27 cellular contexts compared by ENCODE assay signal in genomic region chr1:4510276-4510691, GRCh38.
"Had no signal": no experiment of that assay in that cellular context is flagged by ENCODE, and none has a peak within 500 bp of the region (broad histone marks: within the 10 kb centered on the region; RNA-seq: fewer than 3 reads in every experiment).

No MANE protein-coding gene starts in this region.

- H3K9me3 ChIP-seq: adrenal gland, esophagus muscularis mucosa, heart right ventricle, sigmoid colon, stomach, suprapubic skin, tibial artery, upper lobe of right lung had no signal

- H3K36me3 ChIP-seq: adrenal gland, esophagus muscularis mucosa, heart right ventricle, sigmoid colon, stomach, suprapubic skin, tibial artery, upper lobe of right lung had no signal

- ATAC-seq: foreskin keratinocyte; naive thymus-derived CD4-positive, alpha-beta T cell; stimulated activated naive B cell treated with anti-CD40 and anti-IgM and Interleukin-4, amounts not matched to agents 10 μg/mL and 1 μg/mL and 100 μg/mL, for 72 hours; upper lobe of right lung had no signal

- H3K4me3 ChIP-seq: adrenal gland, esophagus muscularis mucosa, heart right ventricle, sigmoid colon, stomach, suprapubic skin, tibial artery, upper lobe of right lung had no signal

- FAIRE-seq: small intestine, TTC549 had no signal

- H3K27ac ChIP-seq: adrenal gland, esophagus muscularis mucosa, foreskin keratinocyte, heart right ventricle, sigmoid colon, stomach, suprapubic skin, tibial artery, upper lobe of right lung, VCaP had no signal

- DNase-seq: activated CD4-positive, alpha-beta T cell treated with anti-CD3 and anti-CD28 coated beads for 48 hours; activated CD4-positive, alpha-beta T cell treated with anti-CD3 and anti-CD28 coated beads, Interleukin-2, amount 50 U/mL, for 48 hours; activated CD8-positive, alpha-beta memory T cell treated with anti-CD3 and anti-CD28 coated beads for 24 hours; activated effector memory CD4-positive, alpha-beta T cell treated with anti-CD3 and anti-CD28 coated beads, Interleukin-2, amount 50 U/mL, for 16 hours; activated naive CD4-positive, alpha-beta T cell treated with anti-CD3 and anti-CD28 coated beads for 36 hours; activated naive CD8-positive, alpha-beta T cell treated with anti-CD3 and anti-CD28 coated beads for 36 hours; adrenal gland; caudate nucleus; cortex of kidney; endodermal cell; foreskin keratinocyte; heart right ventricle; mammary epithelial cell; naive thymus-derived CD4-positive, alpha-beta T cell; nucleus accumbens; sigmoid colon; small intestine; stimulated activated CD4-positive, alpha-beta T cell treated with anti-CD3 and anti-CD28 coated beads, Interleukin-1b, Interleukin-23, amount 100 ng/mL, for 48 hours; stimulated activated naive B cell treated with anti-CD40 and anti-IgM and Interleukin-4, amounts not matched to agents 10 μg/mL and 1 μg/mL and 100 μg/mL, for 72 hours; stomach; T-helper 9 cell; upper lobe of right lung had no signal

- H3K27me3 ChIP-seq: adrenal gland, foreskin keratinocyte, sigmoid colon, upper lobe of right lung had no signal

- H3K4me1 ChIP-seq: adrenal gland, foreskin keratinocyte, sigmoid colon, stomach, suprapubic skin, tibial artery, upper lobe of right lung had no signal
